In genomic region chr12:67067453-67068203, GRCh38 we compare ENCODE assay signal across 9 cellular contexts.
DNase-seq lines count a peak whose midpoint lies in the region; ATAC-seq and TF ChIP-seq lines count a peak whose summit lies in the region.
"Had no signal": no experiment of that assay in that cellular context is flagged by ENCODE, and none has a peak within 500 bp of the region (broad histone marks: within the 10 kb centered on the region; RNA-seq: fewer than 3 reads in every experiment).

No MANE protein-coding gene starts in this region.

- DNase-seq in cardiac muscle cell (ENCODE audit: low read depth in 1 of 2, low spot score in 1 of 2): no peak
- no peak for DNase-seq in Right ventricle myocardium superior
- DNase-seq in kidney tubule cell (ENCODE audit: low spot score): peak; percentile 50
- no peak for DNase-seq in transverse colon
- no peak for DNase-seq in SW480 (ENCODE audit: low spot score)
- DNase-seq: activated naive CD4-positive, alpha-beta T cell treated with Interleukin-2 at 50 U/mL for 16 hours had no signal

- in situ Hi-C loops in transverse colon (cut with MboI; ENCODE audit: low pct_ligation_motif_present in 1 of 4, low pct_unique_long_range_greater_than_20kb in 1 of 4, low sequenced_read_pairs in 3 of 4): no loop called here

- H3K9me3 ChIP-seq in cardiac muscle cell (ENCODE audit: low read depth) (no peaks in the 10 kb centered on the region), transverse colon (no peaks in the 10 kb centered on the region)

- H3K4me3 ChIP-seq in cardiac muscle cell (peak overlapping the region; percentile 66), transverse colon (peak overlapping the region in 3 of 4 donors; percentile 76 to 92 (median 92))

- TF ChIP-seq POLR2A in transverse colon (IDR thresholded peaks at IDR 0.05): no peak

- TF ChIP-seq CTCF in cardiac muscle cell (IDR thresholded peaks at IDR 0.05; ENCODE audit: low read depth, low read length) (no peak), transverse colon (IDR thresholded peaks at IDR 0.05) (no peak)

- H3K4me3 Mint-ChIP-seq in activated T-helper 17 cell treated with anti-CD3 and anti-CD28 coated beads, Interleukin-2, amount 50 U/mL, for 72 hours: peak overlapping the region; percentile 84

- no peak for TF ChIP-seq EP300 in transverse colon (IDR thresholded peaks at IDR 0.05; ENCODE audit: low read depth)

- no peak overlapping the region for H3K27ac Mint-ChIP-seq in activated T-helper 17 cell treated with anti-CD3 and anti-CD28 coated beads, Interleukin-2, amount 50 U/mL, for 72 hours

- WGBS in transverse colon (ENCODE audit: low coverage in 1 of 2), 2 donors: 60 to 75% methylated on average over 7 to 12 of the region's 12 CpGs

- H3K27me3 Mint-ChIP-seq in activated T-helper 17 cell treated with anti-CD3 and anti-CD28 coated beads, Interleukin-2, amount 50 U/mL, for 72 hours: peaks cover 31% of the 10 kb centered on the region

- intact Hi-C loops in Right ventricle myocardium superior (cut with DNase I) (no loop called here), transverse colon (cut with DNase I; ENCODE audit: low total_unique reads) (no loop called here)

- H3K36me3 ChIP-seq in cardiac muscle cell (no peaks in the 10 kb centered on the region), transverse colon (no peaks in the 10 kb centered on the region)

- no peaks in the 10 kb centered on the region for H3K9me3 Mint-ChIP-seq in activated T-helper 17 cell treated with anti-CD3 and anti-CD28 coated beads, Interleukin-2, amount 50 U/mL, for 72 hours

- H3K4me1 Mint-ChIP-seq in activated T-helper 17 cell treated with anti-CD3 and anti-CD28 coated beads, Interleukin-2, amount 50 U/mL, for 72 hours: peaks cover 6% of the 10 kb centered on the region

- no peaks in the 10 kb centered on the region for H3K36me3 Mint-ChIP-seq in activated T-helper 17 cell treated with anti-CD3 and anti-CD28 coated beads, Interleukin-2, amount 50 U/mL, for 72 hours (ENCODE audit: low read depth)

- H3K27me3 ChIP-seq in cardiac muscle cell (peaks cover 13% of the 10 kb centered on the region), transverse colon (peaks cover 29% of the 10 kb centered on the region)

- ATAC-seq in Right ventricle myocardium superior (ENCODE audit: poor library complexity): no peak
- ATAC-seq in activated T-helper 17 cell treated with anti-CD3 and anti-CD28 coated beads, Interleukin-2, amount 50 U/mL, for 72 hours (replicated peaks): no peak
- no peak for ATAC-seq in HG02884 (IDR thresholded peaks at IDR 0.05; ENCODE audit: unreplicated experiment)
- no peak for ATAC-seq in GM19467 (IDR thresholded peaks at IDR 0.05; ENCODE audit: unreplicated experiment)

- H3K4me1 ChIP-seq in cardiac muscle cell (ENCODE audit: low read depth): no peaks in the 10 kb centered on the region
- H3K4me1 ChIP-seq in transverse colon: peaks cover 0 to 23% (median 3%) of the 10 kb centered on the region in 4 donors

- H3K27ac ChIP-seq in cardiac muscle cell (no peak overlapping the region), transverse colon (peak overlapping the region in 3 of 4 donors; percentile 86 to 91 (median 87))
